ENCODE assay signal across 22 cellular contexts in the genomic region with DNA sequence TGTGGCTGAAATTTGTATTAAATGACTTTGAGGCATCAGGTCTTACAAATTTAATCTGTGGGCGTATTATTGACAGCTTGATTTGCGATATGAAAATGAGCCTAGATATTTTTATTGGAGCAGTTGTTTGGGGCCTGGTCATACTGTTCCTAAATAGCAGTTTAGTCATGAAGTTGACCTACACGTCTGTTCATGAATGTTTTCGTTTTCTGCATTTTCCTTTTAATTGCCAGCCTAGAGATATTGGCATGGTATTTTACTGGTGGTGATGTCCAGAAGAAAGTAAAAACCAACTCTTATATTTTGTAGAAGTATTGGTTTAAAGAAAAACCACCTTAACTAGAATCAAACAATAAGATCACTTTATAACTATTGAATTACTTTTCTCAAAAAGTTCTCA. TPM values are rescaled to one million over a fixed set of nuclear protein-coding genes. Genes with fewer than 3 reads are reported as not detected.
DNase-seq lines count a peak whose midpoint lies in the region; ATAC-seq and TF ChIP-seq lines count a peak whose summit lies in the region.
"Had no signal": no experiment of that assay in that cellular context is flagged by ENCODE, and none has a peak within 500 bp of the region (broad histone marks: within the 10 kb centered on the region; RNA-seq: fewer than 3 reads in every experiment).

No MANE protein-coding gene starts in this region.

- no peak for DNase-seq in SK-N-SH
- no peak for DNase-seq in activated T-helper 1 cell treated with anti-CD3 and anti-CD28 coated beads, Interleukin-12 subunit alpha, Interleukin-12 subunit beta, Interleukin-2, Interleukin-4 antibody, amounts not matched to agents 30 ng/mL and 10 ng/mL and 1 ng/mL, durations not matched to agents 14 hours and 24 hours and 36 hours (ENCODE audit: low spot score)
- no peak for DNase-seq in glutamatergic neuron
- DNase-seq in activated gamma-delta T cell (lab: John Stamatoyannopoulos, UW), result no peak
- no peak for DNase-seq in GM23338 (ENCODE audit: low spot score)
- DNase-seq: activated CD4-positive, alpha-beta T cell treated with anti-CD3 and anti-CD28 coated beads for 36 hours; activated CD8-positive, alpha-beta memory T cell treated with anti-CD3 and anti-CD28 coated beads, Interleukin-2, amount 50 U/mL, for 48 hours; activated naive CD4-positive, alpha-beta T cell treated with Interleukin-2 at 50 U/mL for 16 hours; DMS 273 treated with DMSO at 0.1 percent for 48 hours; GF-D8; NCI-H1436 treated with DMSO at 0.1 percent for 48 hours; NCI-H774; spleen; substantia nigra; T1000 had no signal

- H3K36me3 ChIP-seq in SK-N-SH (replicated peaks in 1 of 2; ENCODE audit: control insufficient read depth in 1 of 2, insufficient read depth in 2 of 2, low read length in 1 of 2) (no peaks in the 10 kb centered on the region), skeletal muscle satellite cell (ENCODE audit: insufficient read depth, low read length) (no peaks in the 10 kb centered on the region), GM23338 (ENCODE audit: insufficient read depth) (no peaks in the 10 kb centered on the region)
- H3K36me3 ChIP-seq: prostate gland, spleen had no signal

- peak overlapping the region; percentile 37 for H3K4me3 Mint-ChIP-seq in activated T-helper 1 cell treated with anti-CD3 and anti-CD28 coated beads, Interleukin-12 subunit alpha, Interleukin-12 subunit beta, Interleukin-2, Interleukin-4 antibody, amounts not matched to agents 30 ng/mL and 10 ng/mL and 1 ng/mL, durations not matched to agents 14 hours and 24 hours and 36 hours
- H3K4me3 Mint-ChIP-seq in glutamatergic neuron (ENCODE audit: unreplicated experiment) (peak overlapping the region; percentile 89), GM23338 (no peak overlapping the region)
- H3K4me3 Mint-ChIP-seq: activated CD4-positive, alpha-beta T cell treated with anti-CD3 and anti-CD28 coated beads for 36 hours had no signal

- POLR2A ChIA-PET in SK-N-SH (lab: Yijun Ruan, JAX), result interaction anchor here (1.4 kb wide), 1 partner anchor 10 kb away, joined by 5 read pairs; no protein-coding TSS in a partner anchor

- TF ChIP-seq CTCF in SK-N-SH (IDR thresholded peaks at IDR 0.05), result no peak
- TF ChIP-seq CTCF in glutamatergic neuron (IDR thresholded peaks at IDR 0.05; ENCODE audit: partially characterized antibody, unreplicated experiment), result no peak
- no peak for TF ChIP-seq CTCF in GM23338 (conservative IDR thresholded peaks at IDR 0.05; ENCODE audit: low read depth in 2 of 2)

- H3K4me3 ChIP-seq in SK-N-SH (ENCODE audit: low read depth in 2 of 2, low read length in 1 of 2) (no peak overlapping the region; a peak in 1 of 4 replicates), skeletal muscle satellite cell (ENCODE audit: low read length) (peak overlapping the region; percentile 84), GM23338 (no peak overlapping the region)
- H3K4me3 ChIP-seq: GM12878, prostate gland, spleen had no signal

- H3K27ac Mint-ChIP-seq in activated T-helper 1 cell treated with anti-CD3 and anti-CD28 coated beads, Interleukin-12 subunit alpha, Interleukin-12 subunit beta, Interleukin-2, Interleukin-4 antibody, amounts not matched to agents 30 ng/mL and 10 ng/mL and 1 ng/mL, durations not matched to agents 14 hours and 24 hours and 36 hours, result no peak overlapping the region
- no peak overlapping the region for H3K27ac Mint-ChIP-seq in glutamatergic neuron (ENCODE audit: unreplicated experiment)
- no peak overlapping the region for H3K27ac Mint-ChIP-seq in GM23338
- H3K27ac Mint-ChIP-seq: activated CD4-positive, alpha-beta T cell treated with anti-CD3 and anti-CD28 coated beads for 36 hours had no signal

- H3K9me3 ChIP-seq in SK-N-SH (no peaks in the 10 kb centered on the region), skeletal muscle satellite cell (replicated peaks; ENCODE audit: low read length) (no peaks in the 10 kb centered on the region)
- H3K9me3 ChIP-seq: prostate gland, spleen had no signal

- no peaks in the 10 kb centered on the region for H3K9me2 ChIP-seq in SK-N-SH
- no peaks in the 10 kb centered on the region for H3K9me2 ChIP-seq in GM23338 (ENCODE audit: insufficient read depth)

- no peak overlapping the region for H3K27ac ChIP-seq in SK-N-SH (ENCODE audit: low read depth in 2 of 2, low read length in 1 of 2)
- no peak overlapping the region for H3K27ac ChIP-seq in GM23338 (ENCODE audit: low read depth)
- H3K27ac ChIP-seq: 22Rv1, C4-2B, prostate gland, spleen had no signal

- intact Hi-C loops in activated T-helper 1 cell treated with anti-CD3 and anti-CD28 coated beads, Interleukin-12 subunit alpha, Interleukin-12 subunit beta, Interleukin-2, Interleukin-4 antibody, amounts not matched to agents 30 ng/mL and 10 ng/mL and 1 ng/mL, durations not matched to agents 14 hours and 24 hours and 36 hours (cut with micrococcal nuclease), result no loop called here

- H3K9me3 Mint-ChIP-seq in activated T-helper 1 cell treated with anti-CD3 and anti-CD28 coated beads, Interleukin-12 subunit alpha, Interleukin-12 subunit beta, Interleukin-2, Interleukin-4 antibody, amounts not matched to agents 30 ng/mL and 10 ng/mL and 1 ng/mL, durations not matched to agents 14 hours and 24 hours and 36 hours, result no peaks in the 10 kb centered on the region
- H3K9me3 Mint-ChIP-seq in glutamatergic neuron (ENCODE audit: unreplicated experiment), result peaks cover 3% of the 10 kb centered on the region
- H3K9me3 Mint-ChIP-seq in GM23338, result no peaks in the 10 kb centered on the region

- H3K27me3 ChIP-seq in SK-N-SH (ENCODE audit: insufficient read depth) (no peaks in the 10 kb centered on the region), skeletal muscle satellite cell (ENCODE audit: control insufficient read depth, insufficient read depth, low read length) (no peaks in the 10 kb centered on the region), GM23338 (ENCODE audit: insufficient read depth) (peaks cover 9% of the 10 kb centered on the region)

- no peak for TF ChIP-seq EP300 in SK-N-SH (IDR thresholded peaks at IDR 0.05; ENCODE audit: borderline replicate concordance in 1 of 2, low read depth in 1 of 2, low read length in 1 of 2)

- H3K9ac ChIP-seq in SK-N-SH (no peak overlapping the region), skeletal muscle satellite cell (ENCODE audit: low read depth, low read length) (no peak overlapping the region)

- H3K79me2 ChIP-seq in SK-N-SH (ENCODE audit: insufficient read depth) (peaks cover 41% of the 10 kb centered on the region), GM23338 (replicated peaks; ENCODE audit: insufficient read depth) (peaks cover 20% of the 10 kb centered on the region)

- no peak overlapping the region for H2AFZ ChIP-seq in SK-N-SH (ENCODE audit: low read depth)
- no peak overlapping the region for H2AFZ ChIP-seq in GM23338

- peaks cover 12% of the 10 kb centered on the region for H3K4me1 Mint-ChIP-seq in activated T-helper 1 cell treated with anti-CD3 and anti-CD28 coated beads, Interleukin-12 subunit alpha, Interleukin-12 subunit beta, Interleukin-2, Interleukin-4 antibody, amounts not matched to agents 30 ng/mL and 10 ng/mL and 1 ng/mL, durations not matched to agents 14 hours and 24 hours and 36 hours (ENCODE audit: low read depth)
- peaks cover 19% of the 10 kb centered on the region for H3K4me1 Mint-ChIP-seq in glutamatergic neuron (ENCODE audit: low read depth, unreplicated experiment)
- peaks cover 25% of the 10 kb centered on the region for H3K4me1 Mint-ChIP-seq in GM23338

- 90% methylated on average over 4 of the region's 4 CpGs for WGBS in SK-N-SH (ENCODE audit: low lambda C conversion rate)

- CTCF ChIA-PET in SK-N-SH (lab: Yijun Ruan, JAX), result interaction anchor here (0.8 to 4.7 kb wide), 4 partner anchors 65 to 90 kb away, joined by 3 to 40 read pairs (median 8); no protein-coding TSS in a partner anchor

- peaks cover 4% of the 10 kb centered on the region for H3F3A ChIP-seq in SK-N-SH (replicated peaks; ENCODE audit: insufficient read depth)
- 0 out of 2 replicates have a peak, but pooled peaks cover 5% of the 10 kb centered on the region for H3F3A ChIP-seq in GM23338 (replicated peaks; ENCODE audit: low read depth)

- ATAC-seq in SK-N-SH treated with all-trans-retinoic acid at 6 μM for 48 hours (no peak), HG02973 (IDR thresholded peaks at IDR 0.05; ENCODE audit: unreplicated experiment) (no peak), GM23338 (no peak)
- ATAC-seq: activated CD4-positive, alpha-beta T cell treated with anti-CD3 and anti-CD28 coated beads for 36 hours; GM12878 had no signal

- peaks cover 9% of the 10 kb centered on the region; the same call in 1 of the 2 replicates for H4K20me1 ChIP-seq in SK-N-SH (ENCODE audit: insufficient read depth)
- H4K20me1 ChIP-seq in GM23338 (replicated peaks; ENCODE audit: insufficient read depth), result no peaks in the 10 kb centered on the region

- H3K4me2 ChIP-seq in SK-N-SH (peak overlapping the region; percentile 73; the same call in 1 of the 2 replicates), skeletal muscle satellite cell (ENCODE audit: low read length) (peak overlapping the region; percentile 86), GM23338 (no peak overlapping the region)

- H3K27me3 Mint-ChIP-seq in activated T-helper 1 cell treated with anti-CD3 and anti-CD28 coated beads, Interleukin-12 subunit alpha, Interleukin-12 subunit beta, Interleukin-2, Interleukin-4 antibody, amounts not matched to agents 30 ng/mL and 10 ng/mL and 1 ng/mL, durations not matched to agents 14 hours and 24 hours and 36 hours (ENCODE audit: insufficient read depth), result peaks cover 72% of the 10 kb centered on the region
- H3K27me3 Mint-ChIP-seq in glutamatergic neuron (ENCODE audit: unreplicated experiment) (peaks cover 6% of the 10 kb centered on the region), GM23338 (ENCODE audit: insufficient read depth, low read depth, poor library complexity) (peaks cover 4% of the 10 kb centered on the region)

- no peak for TF ChIP-seq RAD21 in SK-N-SH (IDR thresholded peaks at IDR 0.05; ENCODE audit: low read length)

- peaks cover 12 to 15% of the 10 kb centered on the region in 2 experiments; a peak in 3 of 4 replicates for H3K4me1 ChIP-seq in SK-N-SH (ENCODE audit: control insufficient read depth in 1 of 2, insufficient read depth in 2 of 2, low read depth in 1 of 2, low read length in 1 of 2)
- peaks cover 20% of the 10 kb centered on the region for H3K4me1 ChIP-seq in skeletal muscle satellite cell (ENCODE audit: control insufficient read depth, insufficient read depth, low read length)
- peaks cover 13% of the 10 kb centered on the region for H3K4me1 ChIP-seq in GM23338 (ENCODE audit: insufficient read depth)
- H3K4me1 ChIP-seq: prostate gland had no signal

- no peaks in the 10 kb centered on the region for H3K36me3 Mint-ChIP-seq in activated T-helper 1 cell treated with anti-CD3 and anti-CD28 coated beads, Interleukin-12 subunit alpha, Interleukin-12 subunit beta, Interleukin-2, Interleukin-4 antibody, amounts not matched to agents 30 ng/mL and 10 ng/mL and 1 ng/mL, durations not matched to agents 14 hours and 24 hours and 36 hours (ENCODE audit: low read depth)
- peaks cover 9% of the 10 kb centered on the region for H3K36me3 Mint-ChIP-seq in glutamatergic neuron (ENCODE audit: unreplicated experiment)
- H3K36me3 Mint-ChIP-seq in GM23338 (ENCODE audit: low read depth), result no peaks in the 10 kb centered on the region

RNA-seq across cellular contexts. Expression of a gene that starts 1.8 kb away (rescaled TPM):
- polyA plus RNA-seq in SK-N-SH (2012; rRNA removed) (4.4 and 6.3 TPM in 2 replicates), GM23338 (2016; fragmentation: Nextera tagmentation; extraction: Ambion mirVana) (4.7 and 7.0 TPM in 2 replicates)
- 5.2 and 5.8 TPM in 2 replicates for polyA plus RNA-seq in SK-N-SH (2012; cell fraction: cytosol; rRNA removed)
- 5.8 and 7.2 TPM in 2 replicates for polyA plus RNA-seq in SK-N-SH (2012; cell fraction: nucleus; rRNA removed)
- 0.76 and 0.91 TPM in 2 replicates for total RNA-seq in activated T-helper 1 cell treated with anti-CD3 and anti-CD28 coated beads, Interleukin-12 subunit alpha, Interleukin-12 subunit beta, Interleukin-2, Interleukin-4 antibody, amounts not matched to agents 30 ng/mL and 10 ng/mL and 1 ng/mL, durations not matched to agents 14 hours and 24 hours and 36 hours
- 73.6 TPM for total RNA-seq in glutamatergic neuron (ENCODE audit: unreplicated experiment)
- 15.5 and 28.6 TPM in 2 replicates for total RNA-seq in skeletal muscle satellite cell (2012; rRNA removed)
- 18.1 and 24.1 TPM in 2 replicates for total RNA-seq in GM23338 (2014; rRNA removed; shearing (Covaris generic))

Comparison
In these comparisons a context has a peak if more than half of its experiments do, and no peak if none do; other contexts are left out.
1. RNA of a gene that starts 1.8 kb away (total RNA-seq): 73.6 TPM in glutamatergic neuron (single experiment) and 18.1 to 24.1 TPM in GM23338; 0.76 to 0.91 TPM in activated T-helper 1 cell treated with anti-CD3 and anti-CD28 coated beads, Interleukin-12 subunit alpha, Interleukin-12 subunit beta, Interleukin-2, Interleukin-4 antibody, amounts not matched to agents 30 ng/mL and 10 ng/mL and 1 ng/mL, durations not matched to agents 14 hours and 24 hours and 36 hours; every median in the first group is over 10 times any median in the second.